ENCODE assay signal across 9 cellular contexts in genomic region chr7:29285451-29285807, GRCh38.
DNase-seq lines count a peak whose midpoint lies in the region; ATAC-seq and TF ChIP-seq lines count a peak whose summit lies in the region.
"Had no signal": no experiment of that assay in that cellular context is flagged by ENCODE, and none has a peak within 500 bp of the region (broad histone marks: within the 10 kb centered on the region; RNA-seq: fewer than 3 reads in every experiment).

No MANE protein-coding gene starts in this region.

- intact Hi-C loops in psoas muscle (cut with DNase I), result no loop called here

- H3K36me3 ChIP-seq in psoas muscle (ENCODE audit: insufficient read depth in 1 of 2, low read depth in 1 of 2), result no peaks in the 10 kb centered on the region
- H3K36me3 ChIP-seq: pancreas had no signal

- DNase-seq in DMS153 (lab: John Stamatoyannopoulos, UW), result peak; percentile 98
- peak; percentile 59 for DNase-seq in LoVo (ENCODE audit: low spot score)
- DNase-seq in activated CD8-positive, alpha-beta memory T cell treated with anti-CD3 and anti-CD28 coated beads for 4 hours (ENCODE audit: low read depth in 2 of 2), result peak; percentile 20 to 23
- peak; percentile 92 for DNase-seq in myocyte (ENCODE audit: low read depth)
- DNase-seq in osteocyte (ENCODE audit: extremely low spot score, unreplicated experiment), result no peak
- DNase-seq in NCI-H1694 (lab: John Stamatoyannopoulos, UW), result no peak
- DNase-seq in psoas muscle, result no peak
- DNase-seq: pancreas had no signal

- no peaks in the 10 kb centered on the region for H3K27me3 ChIP-seq in psoas muscle (ENCODE audit: insufficient read depth in 3 of 3, low read length in 2 of 3)
- H3K27me3 ChIP-seq: pancreas had no signal

- 84 to 93% (median 88%) methylated on average over 4 of the region's 4 CpGs for WGBS in psoas muscle, 3 donors

- peaks cover 10% of the 10 kb centered on the region for H3K4me1 Mint-ChIP-seq in osteocyte (ENCODE audit: unreplicated experiment)

- no peaks in the 10 kb centered on the region for H3K9me3 Mint-ChIP-seq in osteocyte (ENCODE audit: unreplicated experiment)

- TF ChIP-seq CTCF in osteocyte (IDR thresholded peaks at IDR 0.05) (no peak), psoas muscle (IDR thresholded peaks at IDR 0.05) (no peak)

- no peak overlapping the region for H3K27ac ChIP-seq in psoas muscle
- H3K27ac ChIP-seq: pancreas had no signal

- no peaks in the 10 kb centered on the region for H3K36me3 Mint-ChIP-seq in osteocyte (ENCODE audit: unreplicated experiment)

- H3K4me3 ChIP-seq in psoas muscle, result no peak overlapping the region
- H3K4me3 ChIP-seq: pancreas had no signal

- peaks cover 25% of the 10 kb centered on the region for H3K27me3 Mint-ChIP-seq in osteocyte (ENCODE audit: unreplicated experiment)

- ATAC-seq in GM21529 (IDR thresholded peaks at IDR 0.05; ENCODE audit: unreplicated experiment), result peak; percentile 65
- ATAC-seq in psoas muscle, result no peak

- no peak overlapping the region for H3K4me3 Mint-ChIP-seq in osteocyte (ENCODE audit: unreplicated experiment)

- no peaks in the 10 kb centered on the region for H3K9me3 ChIP-seq in psoas muscle
- H3K9me3 ChIP-seq: pancreas had no signal

- H3K27ac Mint-ChIP-seq in osteocyte (ENCODE audit: unreplicated experiment), result no peak overlapping the region

- no peaks in the 10 kb centered on the region for H3K4me1 ChIP-seq in psoas muscle

Comparison
In these comparisons a context has a peak if more than half of its experiments do, and no peak if none do; other contexts are left out.
1. DNase-seq: peak in DMS153 (single experiment), LoVo (single experiment), activated CD8-positive, alpha-beta memory T cell treated with anti-CD3 and anti-CD28 coated beads for 4 hours (2 of 2) and myocyte (single experiment); none in osteocyte (single experiment), NCI-H1694 (single experiment) and psoas muscle (0 of 2).